22 cellular contexts compared by ENCODE assay signal in the genomic region with DNA sequence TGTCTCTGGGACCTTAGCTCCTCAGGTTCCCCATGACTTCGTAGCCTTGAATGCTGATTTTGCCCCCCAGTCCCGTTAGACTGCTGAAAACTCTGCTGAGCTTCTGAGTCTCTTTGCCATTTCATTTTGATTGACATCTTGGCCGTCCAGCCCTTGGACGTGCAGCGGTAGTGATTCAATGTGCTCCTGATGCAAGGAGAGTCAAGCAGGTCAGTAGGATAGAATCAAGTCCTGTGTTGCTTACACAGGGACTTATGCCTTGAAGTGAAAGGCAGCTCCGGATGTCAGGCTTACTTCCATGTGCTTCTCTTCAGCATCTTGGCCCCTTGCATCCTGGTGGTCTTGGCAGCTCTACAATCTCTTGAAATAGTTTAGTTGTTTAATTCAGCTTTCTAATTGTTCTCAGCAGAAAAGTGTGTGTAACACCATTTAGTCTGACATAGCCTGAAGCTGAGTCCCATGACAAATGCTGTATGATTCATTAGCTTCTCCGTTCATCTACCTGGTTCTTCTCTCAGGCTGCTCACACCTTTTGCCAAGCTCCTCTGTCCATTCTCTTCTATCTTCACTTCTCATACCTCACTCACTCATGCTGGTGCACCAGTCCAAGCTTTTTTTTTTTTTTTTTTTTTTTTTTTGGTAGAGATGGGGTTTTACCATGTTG.
DNase-seq lines count a peak whose midpoint lies in the region; ATAC-seq, FAIRE-seq and TF ChIP-seq lines count a peak whose summit lies in the region.
"Had no signal": no experiment of that assay in that cellular context is flagged by ENCODE, and none has a peak within 500 bp of the region (broad histone marks: within the 10 kb centered on the region; RNA-seq: fewer than 3 reads in every experiment).

No MANE protein-coding gene starts in this region.

- H3K36me3 Mint-ChIP-seq in stimulated activated effector memory CD8-positive, alpha-beta T cell treated with anti-CD3 and anti-CD28 coated beads, Interleukin-12 subunit alpha, Interleukin-12 subunit beta, amount 100 ng/mL, for 72 hours, result peaks cover 100% of the 10 kb centered on the region

- no peak for TF ChIP-seq CTCF in cardiac muscle cell (IDR thresholded peaks at IDR 0.05; ENCODE audit: low read depth, low read length)
- TF ChIP-seq CTCF in heart right ventricle (IDR thresholded peaks at IDR 0.05), result no peak
- TF ChIP-seq CTCF in PC-9 (conservative IDR thresholded peaks at IDR 0.05), result no peak

- peaks cover 10% of the 10 kb centered on the region for H3K9me3 Mint-ChIP-seq in stimulated activated effector memory CD8-positive, alpha-beta T cell treated with anti-CD3 and anti-CD28 coated beads, Interleukin-12 subunit alpha, Interleukin-12 subunit beta, amount 100 ng/mL, for 72 hours

- TF ChIP-seq POLR2A in GM12892 (IDR thresholded peaks at IDR 0.05; ENCODE audit: low read depth, low read length), result no peak

- FAIRE-seq in GM12892 (lab: Jason Lieb, UNC), result no peak
- FAIRE-seq: GM12878, GM18507 had no signal

- peak overlapping the region; percentile 69 for H3K27ac Mint-ChIP-seq in stimulated activated effector memory CD8-positive, alpha-beta T cell treated with anti-CD3 and anti-CD28 coated beads, Interleukin-12 subunit alpha, Interleukin-12 subunit beta, amount 100 ng/mL, for 72 hours
- H3K27ac Mint-ChIP-seq: IgD-negative memory B cell had no signal

- POLR2A ChIA-PET in PC-9 (lab: Charles Lee; ENCODE audit: unreplicated experiment), result no interaction called here

- H3K4me3 ChIP-seq in cardiac muscle cell (no peak overlapping the region), heart right ventricle (no peak overlapping the region), PC-9 (no peak overlapping the region)
- H3K4me3 ChIP-seq: BLaER1, GM12878 had no signal

- peaks cover 34% of the 10 kb centered on the region for H3F3A ChIP-seq in PC-9 (ENCODE audit: insufficient read depth, low read depth)

- peaks cover 21% of the 10 kb centered on the region for H3K4me1 ChIP-seq in cardiac muscle cell (ENCODE audit: low read depth)
- H3K4me1 ChIP-seq in heart right ventricle, result no peaks in the 10 kb centered on the region
- H3K4me1 ChIP-seq in PC-9 (replicated peaks; ENCODE audit: insufficient read depth), result peaks cover 40% of the 10 kb centered on the region
- H3K4me1 ChIP-seq: BLaER1 had no signal

- CTCF ChIA-PET in PC-9 (lab: Charles Lee), result interaction anchor here (0.6 kb wide), 1 partner anchor 369 kb away, joined by 4 read pairs; no protein-coding TSS in a partner anchor

- no peaks in the 10 kb centered on the region for H3K9me3 ChIP-seq in cardiac muscle cell (ENCODE audit: low read depth)
- peaks cover 0 to 20% (median 6%) of the 10 kb centered on the region in 11 donors for H3K9me3 ChIP-seq in heart right ventricle
- H3K9me3 ChIP-seq in PC-9 (ENCODE audit: insufficient read depth, low read depth), result peaks cover 6% of the 10 kb centered on the region; the same call in 1 of the 2 replicates

- WGBS in heart right ventricle, 2 donors, result 75 to 78% methylated on average over 7 of the region's 7 CpGs

- ATAC-seq in heart right ventricle, result no peak
- ATAC-seq in stimulated activated effector memory CD8-positive, alpha-beta T cell treated with anti-CD3 and anti-CD28 coated beads, Interleukin-12 subunit alpha, Interleukin-12 subunit beta, amount 100 ng/mL, for 72 hours, result no peak
- ATAC-seq: GM12878, SK-N-SH treated with all-trans-retinoic acid at 6 μM for 48 hours had no signal

- H3K27ac ChIP-seq in cardiac muscle cell (peak overlapping the region; percentile 60), heart right ventricle (no peak overlapping the region), PC-9 (peak overlapping the region; percentile 65), epithelial cell of prostate (peak overlapping the region; percentile 62), caudate nucleus (ENCODE audit: low read depth, low read length) (no peak overlapping the region)
- H3K27ac ChIP-seq: BLaER1 had no signal

- no peaks in the 10 kb centered on the region for H3K27me3 ChIP-seq in cardiac muscle cell
- no peaks in the 10 kb centered on the region for H3K27me3 ChIP-seq in heart right ventricle
- H3K27me3 ChIP-seq in PC-9 (ENCODE audit: insufficient read depth, low read depth), result no peaks in the 10 kb centered on the region
- H3K27me3 ChIP-seq: BLaER1 had no signal

- peak overlapping the region; percentile 48 for H3K4me2 ChIP-seq in PC-9
- H3K4me2 ChIP-seq: BLaER1 had no signal

- DNase-seq in cardiac muscle cell (ENCODE audit: low read depth in 1 of 2, low spot score in 1 of 2) (no peak), heart right ventricle (no peak), PC-9 (no peak), epithelial cell of prostate (ENCODE audit: low read depth, low spot score) (no peak), caudate nucleus (lab: John Stamatoyannopoulos, UW) (no peak), GM12892 (ENCODE audit: insufficient read length) (no peak), NCI-H748 treated with DMSO at 0.1 percent for 48 hours (lab: John Stamatoyannopoulos, UW) (no peak)
- no peak for DNase-seq in stimulated activated effector memory CD8-positive, alpha-beta T cell treated with anti-CD3 and anti-CD28 coated beads, Interleukin-12 subunit alpha, Interleukin-12 subunit beta, amount 100 ng/mL, for 72 hours (ENCODE audit: low spot score in 2 of 2)
- DNase-seq: CD4-positive, alpha-beta memory T cell; Kasumi-1; MM.1S; NCI-H1092; NCI-H2081; NCI-H446; NCI-H69; NK-92 treated with Interleukin-12 subunit alpha and Interleukin-12 subunit beta, amount 100 ng/mL, for 24 hours; SIG-M5 had no signal

- no peaks in the 10 kb centered on the region for H4K20me1 ChIP-seq in PC-9 (ENCODE audit: insufficient read depth)
- H4K20me1 ChIP-seq: BLaER1 had no signal

- no peak overlapping the region for H3K4me3 Mint-ChIP-seq in stimulated activated effector memory CD8-positive, alpha-beta T cell treated with anti-CD3 and anti-CD28 coated beads, Interleukin-12 subunit alpha, Interleukin-12 subunit beta, amount 100 ng/mL, for 72 hours
- H3K4me3 Mint-ChIP-seq: CD4-positive, alpha-beta memory T cell; IgD-negative memory B cell had no signal

- no TSS peak for BruUV-seq in PC-9 (replicated peaks; lab: Mats Ljungman, UMichigan)

- peaks cover 27% of the 10 kb centered on the region for H3K79me2 ChIP-seq in PC-9 (ENCODE audit: low read depth)

- no peaks in the 10 kb centered on the region for H3K36me3 ChIP-seq in cardiac muscle cell
- peaks cover 0 to 5% (median 0%) of the 10 kb centered on the region in 9 donors for H3K36me3 ChIP-seq in heart right ventricle
- peaks cover 34% of the 10 kb centered on the region; the same call in 1 of the 2 replicates for H3K36me3 ChIP-seq in PC-9 (ENCODE audit: low read depth)
- H3K36me3 ChIP-seq: BLaER1 had no signal

- peaks cover 10% of the 10 kb centered on the region for H3K4me1 Mint-ChIP-seq in stimulated activated effector memory CD8-positive, alpha-beta T cell treated with anti-CD3 and anti-CD28 coated beads, Interleukin-12 subunit alpha, Interleukin-12 subunit beta, amount 100 ng/mL, for 72 hours

- no peak overlapping the region for H2AFZ ChIP-seq in PC-9

- no peaks in the 10 kb centered on the region for H3K9me2 ChIP-seq in PC-9 (ENCODE audit: insufficient read depth)

- intact Hi-C loops in heart right ventricle (cut with DNase I), result no loop called here
- intact Hi-C loops in PC-9 (cut with micrococcal nuclease; ENCODE audit: unreplicated experiment), result no loop called here

Comparison
In these comparisons a context has a peak if more than half of its experiments do, and no peak if none do; other contexts are left out.
1. H3K27ac ChIP-seq: peak in cardiac muscle cell (single experiment), PC-9 (single experiment) and epithelial cell of prostate (single experiment); none in heart right ventricle (0 of 10) and caudate nucleus (single experiment).